21 cellular contexts compared by ENCODE assay signal in genomic region chr11:1896895-1897294, GRCh38. TPM values are rescaled to one million over a fixed set of nuclear protein-coding genes. Genes with fewer than 3 reads are reported as not detected.
DNase-seq lines count a peak whose midpoint lies in the region; ATAC-seq, FAIRE-seq and TF ChIP-seq lines count a peak whose summit lies in the region.
"Had no signal": no experiment of that assay in that cellular context is flagged by ENCODE, and none has a peak within 500 bp of the region (broad histone marks: within the 10 kb centered on the region; RNA-seq: fewer than 3 reads in every experiment).

No MANE protein-coding gene starts in this region.

- no peaks in the 10 kb centered on the region for H3K9me2 ChIP-seq in PC-3 (replicated peaks; ENCODE audit: low read length)

- H3K9me1 ChIP-seq in K562 (ENCODE audit: control insufficient read depth, insufficient read depth, low read length): no peaks in the 10 kb centered on the region

- H2AFZ ChIP-seq in K562 (ENCODE audit: low read depth, low read length) (peak overlapping the region; percentile 44), PC-3 (ENCODE audit: low read length) (no peak overlapping the region)

- no peaks in the 10 kb centered on the region for H3K36me3 ChIP-seq in BLaER1 treated with 17β-estradiol and CSF1 and Interleukin-3, amounts not matched to agents 10 nM and 100 nM
- H3K36me3 ChIP-seq in K562 (ENCODE audit: control insufficient read depth, insufficient read depth, low read length) (no peaks in the 10 kb centered on the region), neutrophil (peaks cover 7% of the 10 kb centered on the region), PC-3 (ENCODE audit: low read depth, low read length) (no peaks in the 10 kb centered on the region)
- H3K36me3 ChIP-seq: gastrocnemius medialis had no signal

- CTCF ChIA-PET in K562 (lab: Yijun Ruan, JAX; ENCODE audit: low intra/inter-chr PET ratio): no interaction called here
- CTCF ChIA-PET in PC-3 (lab: Charles Lee): no interaction called here

- H3F3A ChIP-seq in PC-3 (ENCODE audit: low read length, unreplicated experiment): no peaks in the 10 kb centered on the region

- H3K27me3 ChIP-seq in BLaER1 treated with 17β-estradiol and CSF1 and Interleukin-3, amounts not matched to agents 10 nM and 100 nM: no peaks in the 10 kb centered on the region; a peak in 1 of 22 replicates
- peaks cover 19 to 21% of the 10 kb centered on the region in 2 experiments for H3K27me3 ChIP-seq in K562 (ENCODE audit: control insufficient read depth in 2 of 2, insufficient read depth in 2 of 2, low read length in 2 of 2)
- no peaks in the 10 kb centered on the region for H3K27me3 ChIP-seq in neutrophil
- H3K27me3 ChIP-seq in PC-3 (ENCODE audit: low read length): peaks cover 45% of the 10 kb centered on the region
- H3K27me3 ChIP-seq: gastrocnemius medialis had no signal

- TF ChIP-seq POLR2A in K562 (conservative IDR thresholded peaks at IDR 0.05) (no peak), GM18505 (IDR thresholded peaks at IDR 0.05; ENCODE audit: borderline replicate concordance, extremely low read depth, insufficient read depth, insufficient read length) (no peak)

- TF ChIP-seq RAD21 in K562 (CRISPR knock-in tag; conservative IDR thresholded peaks at IDR 0.05 in 1 of 2, IDR thresholded peaks at IDR 0.05 in 1 of 2): no peak

- no TSS peak for BruUV-seq in K562 (replicated peaks; lab: Mats Ljungman, UMichigan)
- BruUV-seq in PC-3 (replicated peaks; lab: Mats Ljungman, UMichigan): no TSS peak

- TF ChIP-seq EP300 in K562 (IDR thresholded peaks at IDR 0.05; ENCODE audit: low read length): no peak

- FAIRE-seq in K562 (lab: Jason Lieb, UNC): peak; percentile 51

- in situ Hi-C loops in GM13976 (cut with MboI; ENCODE audit: low sequenced_read_pairs, unreplicated experiment): no loop called here
- in situ Hi-C loops in K562 (cut with MboI): loop anchor here (5.0 kb wide), 1 partner anchor 45 kb away; no protein-coding TSS in a partner anchor

- POLR2A ChIA-PET in K562 (lab: Yijun Ruan, JAX): interaction anchor here (0.6 to 1.1 kb wide), 2 partner anchors 9 to 42 kb away, joined by 3 to 5 read pairs; no protein-coding TSS in a partner anchor
- POLR2A ChIA-PET in PC-3 (lab: Charles Lee; ENCODE audit: unreplicated experiment): no interaction called here

- peak overlapping the region; percentile 57 to 81 (median 72) for H3K4me2 ChIP-seq in BLaER1 treated with 17β-estradiol and CSF1 and Interleukin-3, amounts not matched to agents 10 nM and 100 nM
- H3K4me2 ChIP-seq in K562 (ENCODE audit: insufficient read depth, low read length): no peak overlapping the region
- H3K4me2 ChIP-seq in PC-3 (ENCODE audit: low read length): no peak overlapping the region

- no peaks in the 10 kb centered on the region for H3K9me3 ChIP-seq in BLaER1 treated with 17β-estradiol and CSF1 and Interleukin-3, amounts not matched to agents 10 nM and 100 nM (replicated peaks in 1 of 11)
- H3K9me3 ChIP-seq in K562 (replicated peaks; ENCODE audit: control insufficient read depth, insufficient read depth, low read depth, low read length): no peaks in the 10 kb centered on the region
- no peaks in the 10 kb centered on the region for H3K9me3 ChIP-seq in neutrophil
- H3K9me3 ChIP-seq in PC-3 (ENCODE audit: low read length): no peaks in the 10 kb centered on the region
- H3K9me3 ChIP-seq: gastrocnemius medialis had no signal

- peak; percentile 73 for DNase-seq in GM13976 (ENCODE audit: low spot score)
- DNase-seq in K562 (ENCODE audit: extremely low read depth in 1 of 4, low spot score in 3 of 4): no peak
- DNase-seq in PC-3: no peak
- DNase-seq: activated CD4-positive, alpha-beta T cell treated with anti-CD3 and anti-CD28 coated beads, Interleukin-2, amount 50 U/mL, for 1 hour; activated naive CD4-positive, alpha-beta T cell treated with anti-CD3 and anti-CD28 coated beads, Interleukin-2, amount 10 ng/mL, durations not matched to agents 7 days and 5 days; activated T-cell treated with anti-CD3 and anti-CD28 coated beads, Interleukin-2, amount 50 U/mL, for 1 hour; gastrocnemius medialis; NCI-H1436 treated with DMSO at 0.1 percent for 48 hours; stimulated activated naive CD4-positive, alpha-beta T cell had no signal

- H3K4me3 ChIP-seq in BLaER1 treated with 17β-estradiol and CSF1 and Interleukin-3, amounts not matched to agents 10 nM and 100 nM: peak overlapping the region in 7 of 10 experiments; percentile 18 to 46 (median 32); a peak in 11 of 20 replicates
- H3K4me3 ChIP-seq in K562: no peak overlapping the region
- H3K4me3 ChIP-seq in neutrophil (ENCODE audit: low read depth in 1 of 2, low read length in 1 of 2): peak overlapping the region; percentile 1 to 32
- no peak overlapping the region for H3K4me3 ChIP-seq in PC-3 (ENCODE audit: low read length)
- H3K4me3 ChIP-seq: coronary artery, gastrocnemius medialis had no signal

- peak overlapping the region; percentile 15 to 73 (median 52); a peak in 19 of 22 replicates for H3K27ac ChIP-seq in BLaER1 treated with 17β-estradiol and CSF1 and Interleukin-3, amounts not matched to agents 10 nM and 100 nM
- no peak overlapping the region for H3K27ac ChIP-seq in K562 (ENCODE audit: extremely low read depth, low read depth, low read length)
- H3K27ac ChIP-seq in neutrophil: peak overlapping the region; percentile 58
- H3K27ac ChIP-seq in PC-3 (ENCODE audit: low read length): no peak overlapping the region
- H3K27ac ChIP-seq: coronary artery, gastrocnemius medialis had no signal

- H3K9ac ChIP-seq in BLaER1 treated with 17β-estradiol and CSF1 and Interleukin-3, amounts not matched to agents 10 nM and 100 nM: peak overlapping the region in 9 of 11 experiments; percentile 12 to 65 (median 44); a peak in 12 of 22 replicates
- no peak overlapping the region for H3K9ac ChIP-seq in K562 (ENCODE audit: insufficient read depth in 1 of 2, low read depth in 2 of 2, low read length in 2 of 2)
- no peak overlapping the region for H3K9ac ChIP-seq in PC-3 (ENCODE audit: low read length)

- peak; percentile 22 for TF ChIP-seq CTCF in GM13976 (IDR thresholded peaks at IDR 0.05; ENCODE audit: borderline replicate concordance, control extremely low read depth, extremely low read depth, insufficient read depth, missing control alignments)
- no peak for TF ChIP-seq CTCF in K562 (IDR thresholded peaks at IDR 0.05 in 2 of 3, conservative IDR thresholded peaks at IDR 0.05 in 1 of 3; ENCODE audit: insufficient read depth in 2 of 3, low read depth in 1 of 3, low read length in 3 of 3)
- TF ChIP-seq CTCF in neutrophil (IDR thresholded peaks at IDR 0.05): no peak
- TF ChIP-seq CTCF in PC-3 (conservative IDR thresholded peaks at IDR 0.05; ENCODE audit: low read depth, low read length): no peak

- 4% methylated on average over 11 of the region's 11 CpGs for WGBS in K562 (ENCODE audit: insufficient coverage, low coverage, missing lambda C conversion rate)

- intact Hi-C loops in K562 (cut with micrococcal nuclease) (no loop called here), PC-3 (cut with micrococcal nuclease) (loop anchor here (10.0 kb wide), 1 partner anchor 48 kb away; the partner anchor contains the start of gene MRPL23)

- H3K79me2 ChIP-seq in K562 (ENCODE audit: control insufficient read depth, insufficient read depth, low read length) (no peaks in the 10 kb centered on the region), PC-3 (ENCODE audit: low read length) (no peaks in the 10 kb centered on the region)

- no peaks in the 10 kb centered on the region for H4K20me1 ChIP-seq in BLaER1 treated with 17β-estradiol and CSF1 and Interleukin-3, amounts not matched to agents 10 nM and 100 nM
- H4K20me1 ChIP-seq in K562 (replicated peaks; ENCODE audit: control insufficient read depth, insufficient read depth, low read length): no peaks in the 10 kb centered on the region
- H4K20me1 ChIP-seq in PC-3 (ENCODE audit: low read length): no peaks in the 10 kb centered on the region

- H3K4me1 ChIP-seq in BLaER1 treated with 17β-estradiol and CSF1 and Interleukin-3, amounts not matched to agents 10 nM and 100 nM: peaks cover 16 to 28% (median 23%) of the 10 kb centered on the region in 10 experiments
- no peaks in the 10 kb centered on the region; a peak in 2 of 5 replicates for H3K4me1 ChIP-seq in K562 (replicated peaks in 1 of 2; ENCODE audit: control insufficient read depth in 2 of 2, insufficient read depth in 2 of 2, low read length in 2 of 2)
- H3K4me1 ChIP-seq in neutrophil (ENCODE audit: control insufficient read depth in 1 of 2, insufficient read depth in 1 of 2, low read depth in 1 of 2, low read length in 1 of 2): peaks cover 13% of the 10 kb centered on the region in 2 experiments
- H3K4me1 ChIP-seq in PC-3 (ENCODE audit: insufficient read depth, low read length): no peaks in the 10 kb centered on the region

- ATAC-seq in K562 (no peak), GM19467 (IDR thresholded peaks at IDR 0.05; ENCODE audit: unreplicated experiment) (no peak), HG02763 (IDR thresholded peaks at IDR 0.05; ENCODE audit: unreplicated experiment) (no peak), PC-3 (no peak), GM18505 (IDR thresholded peaks at IDR 0.05; ENCODE audit: unreplicated experiment) (no peak)
- ATAC-seq: left lobe of liver had no signal

RNA-seq across cellular contexts. Expression of gene PRR33, which starts 5.2 kb away (rescaled TPM):
- not detected in 2 replicates for total RNA-seq in K562 (2011; cell fraction: chromatin; rRNA removed; ENCODE audit: low replicate concordance)
- not detected in 2 replicates for total RNA-seq in K562 (2011; cell fraction: nucleolus; rRNA removed)
- total RNA-seq in K562 (2011; cell fraction: nucleoplasm; rRNA removed): not detected in 2 replicates
- total RNA-seq in K562 (2014; rRNA removed) (not detected in 2 replicates), K562 (2014; rRNA removed; fragmentation: Illumina TruSeq; extraction: Trizol) (not detected in 2 replicates), K562 (2015; rRNA removed; fragmentation: Illumina TruSeq; extraction: Trizol) (not detected in 2 replicates), K562 (2021) (not detected in 2 replicates), PC-3 (2014; rRNA removed) (not detected in 2 replicates)
- polyA plus RNA-seq in K562 (2011; rRNA removed) (not detected in 2 replicates), K562 (2014; fragmentation: Illumina TruSeq; extraction: Trizol) (not detected in 2 replicates), K562 (2014; fragmentation: Nextera tagmentation; extraction: Ambion mirVana) (not detected), K562 (2014; rRNA removed) (not detected in 2 replicates)
- polyA plus RNA-seq in K562 (2011; cell fraction: cytosol; rRNA removed): not detected in 2 replicates
- polyA plus RNA-seq in K562 (2011; cell fraction: nucleus; rRNA removed): not detected in 2 replicates
- not detected in 2 replicates for polyA plus RNA-seq in K562 (2012)
- polyA minus RNA-seq in K562 (2011; rRNA and poly(A)+ RNA removed): not detected in 2 replicates
- polyA minus RNA-seq in K562 (2011; cell fraction: cytosol; rRNA and poly(A)+ RNA removed): not detected in 2 replicates
- not detected in 2 replicates for polyA minus RNA-seq in K562 (2011; cell fraction: nucleus; rRNA and poly(A)+ RNA removed)
- total RNA-seq: epithelial cell of proximal tubule, H4, left lobe of liver, pulmonary artery endothelial cell, RPMI7951 had no signal
- polyA plus RNA-seq: AG04450 had no signal

RNA-seq across cellular contexts. Expression of gene TNNT3, which starts 22.6 kb away (rescaled TPM):
- not detected in 2 replicates for total RNA-seq in K562 (2011; cell fraction: chromatin; rRNA removed; ENCODE audit: low replicate concordance)
- total RNA-seq in K562 (2011; cell fraction: nucleolus; rRNA removed): not detected in 2 replicates
- total RNA-seq in K562 (2011; cell fraction: nucleoplasm; rRNA removed): not detected in 2 replicates
- not detected in 2 replicates for total RNA-seq in K562 (2014; rRNA removed)
- total RNA-seq in K562 (2014; rRNA removed; fragmentation: Illumina TruSeq; extraction: Trizol): not detected in 2 replicates
- not detected in 2 replicates for total RNA-seq in K562 (2015; rRNA removed; fragmentation: Illumina TruSeq; extraction: Trizol)
- total RNA-seq in K562 (2021): not detected in 2 replicates
- polyA plus RNA-seq in K562 (2011; rRNA removed): 0.10 TPM in 1 of 2 replicates, not detected in the other
- polyA plus RNA-seq in K562 (2011; cell fraction: cytosol; rRNA removed): not detected in 2 replicates
- polyA plus RNA-seq in K562 (2011; cell fraction: nucleus; rRNA removed): 0.41 and 0.70 TPM in 2 replicates
- not detected in 2 replicates for polyA plus RNA-seq in K562 (2012)
- not detected in 2 replicates for polyA plus RNA-seq in K562 (2014; fragmentation: Illumina TruSeq; extraction: Trizol)
- polyA plus RNA-seq in K562 (2014; fragmentation: Nextera tagmentation; extraction: Ambion mirVana): not detected
- not detected in 2 replicates for polyA plus RNA-seq in K562 (2014; rRNA removed)
- not detected in 2 replicates for polyA minus RNA-seq in K562 (2011; rRNA and poly(A)+ RNA removed)
- not detected in 2 replicates for polyA minus RNA-seq in K562 (2011; cell fraction: cytosol; rRNA and poly(A)+ RNA removed)
- not detected in 2 replicates for polyA minus RNA-seq in K562 (2011; cell fraction: nucleus; rRNA and poly(A)+ RNA removed)
- not detected in 2 replicates for total RNA-seq in PC-3 (2014; rRNA removed)
- total RNA-seq: epithelial cell of proximal tubule, H4, left lobe of liver, pulmonary artery endothelial cell, RPMI7951 had no signal
- polyA plus RNA-seq: AG04450 had no signal

RNA-seq across cellular contexts. Expression of gene LSP1, which starts 44.0 kb away (rescaled TPM):
- 0.23 TPM in 1 of 2 replicates, not detected in the other for total RNA-seq in K562 (2011; cell fraction: chromatin; rRNA removed; ENCODE audit: low replicate concordance)
- total RNA-seq in K562 (2011; cell fraction: nucleolus; rRNA removed): not detected in 2 replicates
- not detected in 2 replicates for total RNA-seq in K562 (2011; cell fraction: nucleoplasm; rRNA removed)
- total RNA-seq in K562 (2014; rRNA removed) (0.08 and 1.2 TPM in 2 replicates), K562 (2014; rRNA removed; fragmentation: Illumina TruSeq; extraction: Trizol) (not detected in 2 replicates), K562 (2015; rRNA removed; fragmentation: Illumina TruSeq; extraction: Trizol) (0.65 TPM in 1 of 2 replicates, not detected in the other), K562 (2021) (0.73 and 1.1 TPM in 2 replicates), PC-3 (2014; rRNA removed) (not detected in 2 replicates)
- polyA plus RNA-seq in K562 (2011; rRNA removed) (0.28 and 0.45 TPM in 2 replicates), K562 (2014; fragmentation: Illumina TruSeq; extraction: Trizol) (2.9 TPM in 1 of 2 replicates, not detected in the other), K562 (2014; fragmentation: Nextera tagmentation; extraction: Ambion mirVana) (under 1 TPM in 1 of 2 experiments, not detected in 1; 0.38 TPM), K562 (2014; rRNA removed) (0.08 TPM in 1 of 2 replicates, not detected in the other)
- polyA plus RNA-seq in K562 (2011; cell fraction: cytosol; rRNA removed): 0.28 and 0.37 TPM in 2 replicates
- 0.26 and 0.60 TPM in 2 replicates for polyA plus RNA-seq in K562 (2011; cell fraction: nucleus; rRNA removed)
- polyA plus RNA-seq in K562 (2012): 0.05 and 0.57 TPM in 2 replicates
- 0.15 TPM in 1 of 2 replicates, not detected in the other for polyA minus RNA-seq in K562 (2011; rRNA and poly(A)+ RNA removed)
- not detected in 2 replicates for polyA minus RNA-seq in K562 (2011; cell fraction: cytosol; rRNA and poly(A)+ RNA removed)
- polyA minus RNA-seq in K562 (2011; cell fraction: nucleus; rRNA and poly(A)+ RNA removed): 0.11 TPM in 1 of 2 replicates, not detected in the other
- total RNA-seq: epithelial cell of proximal tubule, pulmonary artery endothelial cell had no signal
- polyA plus RNA-seq: AG04450 had no signal

RNA-seq across cellular contexts. Expression of gene MRPL23, which starts 50.2 kb away (rescaled TPM):
- 26.8 and 80.9 TPM in 2 replicates for total RNA-seq in K562 (2011; cell fraction: chromatin; rRNA removed; ENCODE audit: low replicate concordance)
- 67.7 and 84.7 TPM in 2 replicates for total RNA-seq in K562 (2011; cell fraction: nucleolus; rRNA removed)
- 43.5 and 46.6 TPM in 2 replicates for total RNA-seq in K562 (2011; cell fraction: nucleoplasm; rRNA removed)
- 109 and 128 TPM in 2 replicates for total RNA-seq in K562 (2014; rRNA removed)
- 17.5 and 22.7 TPM in 2 replicates for total RNA-seq in K562 (2014; rRNA removed; fragmentation: Illumina TruSeq; extraction: Trizol)
- 46.2 and 53.3 TPM in 2 replicates for total RNA-seq in K562 (2015; rRNA removed; fragmentation: Illumina TruSeq; extraction: Trizol)
- total RNA-seq in K562 (2021): 63.7 and 72.7 TPM in 2 replicates
- polyA plus RNA-seq in K562 (2011; rRNA removed): 35.5 and 50.9 TPM in 2 replicates
- 131 and 155 TPM in 2 replicates for polyA plus RNA-seq in K562 (2011; cell fraction: cytosol; rRNA removed)
- 75.9 and 80.7 TPM in 2 replicates for polyA plus RNA-seq in K562 (2011; cell fraction: nucleus; rRNA removed)
- 44.3 and 53.3 TPM in 2 replicates for polyA plus RNA-seq in K562 (2012)
- polyA plus RNA-seq in K562 (2014; fragmentation: Illumina TruSeq; extraction: Trizol): 37.4 and 42.9 TPM in 2 replicates
- 1 to 10 TPM in 1 of 2 experiments, under 1 TPM in 1; 0.44 to 1.1 TPM for polyA plus RNA-seq in K562 (2014; fragmentation: Nextera tagmentation; extraction: Ambion mirVana)
- 79.9 and 85.9 TPM in 2 replicates for polyA plus RNA-seq in K562 (2014; rRNA removed)
- polyA minus RNA-seq in K562 (2011; rRNA and poly(A)+ RNA removed): 19.0 and 20.5 TPM in 2 replicates
- 40.8 and 45.4 TPM in 2 replicates for polyA minus RNA-seq in K562 (2011; cell fraction: cytosol; rRNA and poly(A)+ RNA removed)
- 53.0 and 70.8 TPM in 2 replicates for polyA minus RNA-seq in K562 (2011; cell fraction: nucleus; rRNA and poly(A)+ RNA removed)
- total RNA-seq in PC-3 (2014; rRNA removed): 232 and 299 TPM in 2 replicates

RNA-seq across cellular contexts. Expression of gene TNNI2, which starts 58.1 kb away (rescaled TPM):
- total RNA-seq in K562 (2011; cell fraction: chromatin; rRNA removed; ENCODE audit: low replicate concordance): not detected in 2 replicates
- total RNA-seq in K562 (2011; cell fraction: nucleolus; rRNA removed): not detected in 2 replicates
- not detected in 2 replicates for total RNA-seq in K562 (2011; cell fraction: nucleoplasm; rRNA removed)
- not detected in 2 replicates for total RNA-seq in K562 (2014; rRNA removed)
- not detected in 2 replicates for total RNA-seq in K562 (2014; rRNA removed; fragmentation: Illumina TruSeq; extraction: Trizol)
- total RNA-seq in K562 (2015; rRNA removed; fragmentation: Illumina TruSeq; extraction: Trizol): not detected in 2 replicates
- total RNA-seq in K562 (2021): not detected in 2 replicates
- not detected in 2 replicates for polyA plus RNA-seq in K562 (2011; rRNA removed)
- polyA plus RNA-seq in K562 (2011; cell fraction: cytosol; rRNA removed): 0.13 TPM in 1 of 2 replicates, not detected in the other
- polyA plus RNA-seq in K562 (2011; cell fraction: nucleus; rRNA removed): 0.32 TPM in 1 of 2 replicates, not detected in the other
- polyA plus RNA-seq in K562 (2012): not detected in 2 replicates
- not detected in 2 replicates for polyA plus RNA-seq in K562 (2014; fragmentation: Illumina TruSeq; extraction: Trizol)
- not detected for polyA plus RNA-seq in K562 (2014; fragmentation: Nextera tagmentation; extraction: Ambion mirVana)
- not detected in 2 replicates for polyA plus RNA-seq in K562 (2014; rRNA removed)
- polyA minus RNA-seq in K562 (2011; rRNA and poly(A)+ RNA removed): not detected in 2 replicates
- not detected in 2 replicates for polyA minus RNA-seq in K562 (2011; cell fraction: cytosol; rRNA and poly(A)+ RNA removed)
- not detected in 2 replicates for polyA minus RNA-seq in K562 (2011; cell fraction: nucleus; rRNA and poly(A)+ RNA removed)
- 0.55 TPM in 1 of 2 replicates, not detected in the other for total RNA-seq in PC-3 (2014; rRNA removed)
- total RNA-seq: epithelial cell of proximal tubule, H4, left lobe of liver, pulmonary artery endothelial cell had no signal
- polyA plus RNA-seq: AG04450 had no signal

Comparison
In these comparisons a context has a peak if more than half of its experiments do, and no peak if none do; other contexts are left out.
1. H3K27ac ChIP-seq: peak in BLaER1 treated with 17β-estradiol and CSF1 and Interleukin-3, amounts not matched to agents 10 nM and 100 nM (11 of 11) and neutrophil (single experiment); none in K562 (single experiment) and PC-3 (single experiment).
2. H3K4me2 ChIP-seq: peak in BLaER1 treated with 17β-estradiol and CSF1 and Interleukin-3, amounts not matched to agents 10 nM and 100 nM (11 of 11); none in K562 (single experiment) and PC-3 (single experiment).
3. H3K4me3 ChIP-seq: peak in BLaER1 treated with 17β-estradiol and CSF1 and Interleukin-3, amounts not matched to agents 10 nM and 100 nM (7 of 10) and neutrophil (2 of 2); none in K562 (single experiment) and PC-3 (single experiment).
4. H3K9ac ChIP-seq: peak in BLaER1 treated with 17β-estradiol and CSF1 and Interleukin-3, amounts not matched to agents 10 nM and 100 nM (9 of 11); none in K562 (0 of 2) and PC-3 (single experiment).